8 cellular contexts compared by ENCODE assay signal in genomic region chr1:185439727-185440415, GRCh38.
DNase-seq lines count a peak whose midpoint lies in the region; ATAC-seq, FAIRE-seq and TF ChIP-seq lines count a peak whose summit lies in the region.

No MANE protein-coding gene starts in this region.

- peak in 1 of 5 donors; percentile 52 for DNase-seq in CD8-positive, alpha-beta memory T cell
- DNase-seq in activated CD4-positive, alpha-beta T cell treated with anti-CD3 and anti-CD28 coated beads, Interleukin-2, amount 50 U/mL, for 48 hours = peak; percentile 15 to 28
- DNase-seq in kidney (no peak), HT-29 (ENCODE audit: low spot score) (no peak), NCI-H1105 treated with DMSO at 0.1 percent for 48 hours (lab: John Stamatoyannopoulos, UW) (no peak), NCI-H524 (lab: John Stamatoyannopoulos, UW) (no peak)

- H3K36me3 Mint-ChIP-seq in CD8-positive, alpha-beta memory T cell = no peaks in the 10 kb centered on the region

- peak overlapping the region; percentile 26 for H3K27ac ChIP-seq in CD8-positive, alpha-beta memory T cell (ENCODE audit: low read depth, low read length)
- peak overlapping the region; percentile 43 to 74 for H3K27ac ChIP-seq in kidney (ENCODE audit: low read depth in 2 of 2, low read length in 2 of 2)

- peaks cover 0 to 11% (median 7%) of the 10 kb centered on the region in 3 donors for H3K4me1 Mint-ChIP-seq in CD8-positive, alpha-beta memory T cell

- no peak overlapping the region for H3K4me3 ChIP-seq in CD8-positive, alpha-beta memory T cell (ENCODE audit: low read length)
- H3K4me3 ChIP-seq in kidney (ENCODE audit: low read length in 2 of 2) = no peak overlapping the region

- H3K4me3 Mint-ChIP-seq in CD8-positive, alpha-beta memory T cell = no peak overlapping the region

- POLR2A ChIA-PET in CD8-positive, alpha-beta memory T cell (lab: Charles Lee) = interaction anchor here (1.4 kb wide), 1 partner anchor 123 kb away, joined by 5 read pairs; the partner anchor contains the start of gene IVNS1ABP

- no peaks in the 10 kb centered on the region for H3K9me3 Mint-ChIP-seq in CD8-positive, alpha-beta memory T cell

- FAIRE-seq in kidney (lab: Jason Lieb, UNC) = no peak

- H3K36me3 ChIP-seq in CD8-positive, alpha-beta memory T cell (ENCODE audit: insufficient read depth, low read length) = no peaks in the 10 kb centered on the region
- H3K36me3 ChIP-seq in kidney (ENCODE audit: control insufficient read depth in 1 of 2, insufficient read depth in 2 of 2, low read length in 2 of 2) = no peaks in the 10 kb centered on the region

- no peak overlapping the region for H3K9ac ChIP-seq in kidney (ENCODE audit: low read length in 2 of 2)

- CTCF ChIA-PET in CD8-positive, alpha-beta memory T cell (lab: Charles Lee) = interaction anchor here (1.4 kb wide), 1 partner anchor 13 kb away, joined by 3 read pairs; no protein-coding TSS in a partner anchor

- no peaks in the 10 kb centered on the region for H3K27me3 ChIP-seq in CD8-positive, alpha-beta memory T cell (ENCODE audit: insufficient read depth, low read length, poor library complexity, severe bottlenecking)

- TF ChIP-seq CTCF in kidney (IDR thresholded peaks at IDR 0.05; ENCODE audit: borderline replicate concordance, extremely low read depth, insufficient read depth) = no peak

- H3K9me3 ChIP-seq in CD8-positive, alpha-beta memory T cell (ENCODE audit: low read length) = no peaks in the 10 kb centered on the region
- no peaks in the 10 kb centered on the region for H3K9me3 ChIP-seq in kidney (ENCODE audit: control insufficient read depth in 1 of 2, low read length in 2 of 2)

- no peak overlapping the region for H3K27ac Mint-ChIP-seq in CD8-positive, alpha-beta memory T cell

- peaks cover 18% of the 10 kb centered on the region for H3K4me1 ChIP-seq in CD8-positive, alpha-beta memory T cell (ENCODE audit: insufficient read depth, low read length)
- peaks cover 7 to 19% of the 10 kb centered on the region in 2 donors for H3K4me1 ChIP-seq in kidney (ENCODE audit: control insufficient read depth in 1 of 2, insufficient read depth in 1 of 2, low read depth in 1 of 2, low read length in 2 of 2)

- peak; percentile 53 for ATAC-seq in GM19328 (IDR thresholded peaks at IDR 0.05; ENCODE audit: unreplicated experiment)
- ATAC-seq in HG03159 (IDR thresholded peaks at IDR 0.05; ENCODE audit: unreplicated experiment) = peak; percentile 75

- no peaks in the 10 kb centered on the region for H3K27me3 Mint-ChIP-seq in CD8-positive, alpha-beta memory T cell

- intact Hi-C loops in kidney (cut with DNase I) = no loop called here

Comparison
In these comparisons a context has a peak if more than half of its experiments do, and no peak if none do; other contexts are left out.
1. DNase-seq: peak in activated CD4-positive, alpha-beta T cell treated with anti-CD3 and anti-CD28 coated beads, Interleukin-2, amount 50 U/mL, for 48 hours (2 of 2); none in kidney (single experiment), HT-29 (single experiment), NCI-H1105 treated with DMSO at 0.1 percent for 48 hours (single experiment) and NCI-H524 (0 of 2).